ENCODE assay signal across 24 cellular contexts in genomic region chr6:9620263-9620662, GRCh38.
A peak's percentile ranks its signal among the peaks of the same experiment; 100 is the strongest.
DNase-seq lines count a peak whose midpoint lies in the region; ATAC-seq, FAIRE-seq and TF ChIP-seq lines count a peak whose summit lies in the region.
"Had no signal": no experiment of that assay in that cellular context is flagged by ENCODE, and none has a peak within 500 bp of the region (broad histone marks: within the 10 kb centered on the region; RNA-seq: fewer than 3 reads in every experiment).

No MANE protein-coding gene starts in this region.

- TF ChIP-seq POLR2A in H54 (IDR thresholded peaks at IDR 0.05; ENCODE audit: low read depth, low read length): no peak
- no peak for TF ChIP-seq POLR2A in Peyer's patch (IDR thresholded peaks at IDR 0.05)

- peak; percentile 66 for FAIRE-seq in H54 (lab: Jason Lieb, UNC)
- peak; percentile 90 for FAIRE-seq in RCC 7860 (lab: Jason Lieb, UNC)
- FAIRE-seq: colon, keratinocyte had no signal

- no peaks in the 10 kb centered on the region for H3K27me3 ChIP-seq in Peyer's patch
- H3K27me3 ChIP-seq: hepatocyte, ovary had no signal

- H3K4me3 ChIP-seq in Peyer's patch: no peak overlapping the region
- H3K4me3 ChIP-seq: hepatocyte, ovary, thoracic aorta had no signal

- no peak overlapping the region for H3K27ac ChIP-seq in Peyer's patch
- H3K27ac ChIP-seq: hepatocyte, ovary, thoracic aorta had no signal

- DNase-seq in EH (ENCODE audit: low read depth) (peak; percentile 22), H54 (ENCODE audit: insufficient read length, low spot score) (no peak), RCC 7860 (ENCODE audit: low spot score) (peak; percentile 73), SW 1271 (lab: John Stamatoyannopoulos, UW) (no peak), GM13976 (ENCODE audit: low spot score) (no peak), Peyer's patch (no peak)
- DNase-seq: activated CD8-positive, alpha-beta T cell treated with anti-CD3 and anti-CD28 coated beads, Interleukin-2, amount 10 ng/mL, durations not matched to agents 7 days and 5 days; activated naive CD4-positive, alpha-beta T cell treated with anti-CD3 and anti-CD28 coated beads, Interleukin-2, amount 50 U/mL, for 16 hours; activated T-cell treated with anti-CD3 and anti-CD28 coated beads, Interleukin-2, amount 50 U/mL, for 72 hours; CD8-positive, alpha-beta T cell; endodermal cell; naive B cell; NCI-H1417 treated with DMSO at 0.1 percent for 48 hours; NCI-H748 treated with DMSO at 0.1 percent for 48 hours; ovary; stimulated activated naive B cell treated with anti-CD40 and anti-IgM and Interleukin-4, amounts not matched to agents 10 μg/mL and 1 μg/mL and 100 μg/mL, for 72 hours; T1000 had no signal

- H3K36me3 ChIP-seq in Peyer's patch: no peaks in the 10 kb centered on the region
- H3K36me3 ChIP-seq: ovary, thoracic aorta had no signal

- ATAC-seq in esophagus mucosa (peak; percentile 79), GM18519 (IDR thresholded peaks at IDR 0.05; ENCODE audit: low FRiP score, unreplicated experiment) (no peak)
- ATAC-seq: activated CD4-positive, CD25-positive, alpha-beta regulatory T cell treated with anti-CD3 and anti-CD28 coated beads, Interleukin-2, amount 50 U/mL, for 24 hours; activated CD8-positive, alpha-beta T cell treated with anti-CD3 and anti-CD28 coated beads, Interleukin-2, amount 10 ng/mL, durations not matched to agents 7 days and 5 days; activated T-cell treated with anti-CD3 and anti-CD28 coated beads, Interleukin-2, amount 50 U/mL, for 72 hours; CD8-positive, alpha-beta T cell; stimulated activated naive B cell treated with anti-CD40 and anti-IgM and Interleukin-4, amounts not matched to agents 10 μg/mL and 1 μg/mL and 100 μg/mL, for 72 hours had no signal

- in situ Hi-C loops in GM13976 (cut with MboI; ENCODE audit: low sequenced_read_pairs, unreplicated experiment): no loop called here

- H3K4me1 ChIP-seq in Peyer's patch: no peaks in the 10 kb centered on the region

- H3K9me3 ChIP-seq in Peyer's patch: no peaks in the 10 kb centered on the region
- H3K9me3 ChIP-seq: ovary, thoracic aorta had no signal

- TF ChIP-seq CTCF in GM13976 (IDR thresholded peaks at IDR 0.05; ENCODE audit: borderline replicate concordance, control extremely low read depth, extremely low read depth, insufficient read depth, missing control alignments) (no peak), Peyer's patch (IDR thresholded peaks at IDR 0.05) (no peak)

Comparison
In these comparisons a context has a peak if more than half of its experiments do, and no peak if none do; other contexts are left out.
1. DNase-seq: peak in EH (single experiment) and RCC 7860 (single experiment); none in H54 (single experiment), SW 1271 (0 of 2), GM13976 (single experiment) and Peyer's patch (0 of 3).